Comparison of ENCODE assay signal across 25 cellular contexts in genomic region chr13:101425156-101425471, GRCh38. TPM values are rescaled to one million over a fixed set of nuclear protein-coding genes. Genes with fewer than 3 reads are reported as not detected.
"Had no signal": no experiment of that assay in that cellular context is flagged by ENCODE, and none has a peak within 500 bp of the region (broad histone marks: within the 10 kb centered on the region; RNA-seq: fewer than 3 reads in every experiment).

No MANE protein-coding gene starts in this region.

- H3K79me2 ChIP-seq: hepatocyte, parathyroid adenoma had no signal

- H3K27me3 ChIP-seq: brain microvascular endothelial cell, gastroesophageal sphincter, hepatocyte had no signal

- DNase-seq: activated CD4-positive, alpha-beta T cell treated with anti-CD3 and anti-CD28 coated beads for 4 hours; activated CD4-positive, alpha-beta T cell treated with anti-CD3 and anti-CD28 coated beads, Interleukin-2, amount 50 U/mL, for 48 hours; activated CD4-positive, CD25-positive, alpha-beta regulatory T cell; activated CD8-positive, alpha-beta memory T cell treated with anti-CD3 and anti-CD28 coated beads, Interleukin-2, amount 50 U/mL, for 4 hours; activated gamma-delta T cell; activated naive CD4-positive, alpha-beta T cell treated with anti-CD3 and anti-CD28 coated beads, Interleukin-2, amount 10 ng/mL, durations not matched to agents 7 days and 5 days; activated naive CD8-positive, alpha-beta T cell treated with anti-CD3 and anti-CD28 coated beads, Interleukin-2, amount 10 ng/mL, durations not matched to agents 7 days and 5 days; activated T-cell treated with anti-CD3 and anti-CD28 coated beads, Interleukin-2, amount 50 U/mL, for 1 hour; brain microvascular endothelial cell; effector CD8-positive, alpha-beta T cell; left cardiac atrium; naive thymus-derived CD4-positive, alpha-beta T cell; psoas muscle; stimulated activated CD4-positive, alpha-beta T cell treated with anti-CD3 and anti-CD28 coated beads, Interleukin-15, amount 100 ng/mL, for 24 hours; stimulated activated CD4-positive, alpha-beta T cell treated with anti-CD3 and anti-CD28 coated beads, Interleukin-2, amount 100 ng/mL, for 24 hours; stimulated activated naive B cell treated with anti-CD40 and anti-IgM and Interleukin-4, amounts not matched to agents 10 μg/mL and 1 μg/mL and 100 μg/mL, for 72 hours; T-helper 1 cell; uterus had no signal

- H3K4me1 ChIP-seq: gastroesophageal sphincter, parathyroid adenoma, psoas muscle, uterus had no signal

- H3K27ac ChIP-seq: brain microvascular endothelial cell, epithelial cell of prostate, gastroesophageal sphincter, hepatocyte, parathyroid adenoma, psoas muscle, thoracic aorta, uterus had no signal

- H3K36me3 ChIP-seq: brain microvascular endothelial cell, gastroesophageal sphincter, thoracic aorta, uterus had no signal

- H2AFZ ChIP-seq: hepatocyte, parathyroid adenoma had no signal

- H3K4me2 ChIP-seq: hepatocyte had no signal

- H3K9ac ChIP-seq: parathyroid adenoma had no signal

- ATAC-seq: gastroesophageal sphincter; naive thymus-derived CD4-positive, alpha-beta T cell; psoas muscle had no signal

- H3K4me3 ChIP-seq: gastroesophageal sphincter, hepatocyte, psoas muscle, thoracic aorta, uterus had no signal

- H3K9me3 ChIP-seq: gastroesophageal sphincter, psoas muscle, thoracic aorta, uterus had no signal

RNA-seq across cellular contexts. Expression of gene NALCN, which starts 8.8 kb away (rescaled TPM):
- total RNA-seq: activated CD8-positive, alpha-beta memory T cell treated with anti-CD3 and anti-CD28 coated beads for 36 hours; activated naive CD8-positive, alpha-beta T cell treated with anti-CD3 and anti-CD28 coated beads, Interleukin-2, amount 10 ng/mL, durations not matched to agents 7 days and 5 days; activated T-helper 1 cell treated with anti-CD3 and anti-CD28 coated beads, Interleukin-12 subunit alpha, Interleukin-12 subunit beta, Interleukin-2, Interleukin-4 antibody, amounts not matched to agents 30 ng/mL and 10 ng/mL and 1 ng/mL, durations not matched to agents 14 hours and 24 hours and 36 hours; naive thymus-derived CD4-positive, alpha-beta T cell had no signal
- polyA plus RNA-seq: naive thymus-derived CD4-positive, alpha-beta T cell had no signal

RNA-seq across cellular contexts. Expression of gene ITGBL1, which starts 27.4 kb away (rescaled TPM):
- total RNA-seq: activated CD8-positive, alpha-beta memory T cell treated with anti-CD3 and anti-CD28 coated beads for 36 hours; activated naive CD8-positive, alpha-beta T cell treated with anti-CD3 and anti-CD28 coated beads, Interleukin-2, amount 10 ng/mL, durations not matched to agents 7 days and 5 days; activated T-helper 1 cell treated with anti-CD3 and anti-CD28 coated beads, Interleukin-12 subunit alpha, Interleukin-12 subunit beta, Interleukin-2, Interleukin-4 antibody, amounts not matched to agents 30 ng/mL and 10 ng/mL and 1 ng/mL, durations not matched to agents 14 hours and 24 hours and 36 hours; naive thymus-derived CD4-positive, alpha-beta T cell had no signal
- polyA plus RNA-seq: hepatocyte; naive thymus-derived CD4-positive, alpha-beta T cell had no signal
